ENCODE assay signal across 2 cellular contexts in genomic region chr6:154096316-154096715, GRCh38.
TF ChIP-seq lines count a peak whose summit lies in the region.

No MANE protein-coding gene starts in this region.

TF ChIP-seq in HepG2, 621 proteins besides CTCF, POLR2A, EP300 and RAD21:
- no peak for TF ChIP-seq ZSCAN22 (CRISPR knock-in tag; IDR thresholded peaks at IDR 0.05)
- peak; percentile 97 for TF ChIP-seq ZBTB40 (IDR thresholded peaks at IDR 0.05)
- no peak for TF ChIP-seq ZBTB40 (CRISPR knock-in tag; IDR thresholded peaks at IDR 0.05)

TF ChIP-seq in GM12878, 131 proteins besides CTCF, POLR2A, EP300 and RAD21:
- TF ChIP-seq BCL11A (IDR thresholded peaks at IDR 0.05; ENCODE audit: low read depth, low read length) (no peak), ZBTB40 (IDR thresholded peaks at IDR 0.05; ENCODE audit: borderline replicate concordance) (peak; percentile 43; the same call in 1 of the 2 replicates), NFIC (IDR thresholded peaks at IDR 0.05; ENCODE audit: low read depth, low read length) (no peak), LARP7 (IDR thresholded peaks at IDR 0.05) (no peak)
